11 cellular contexts compared by ENCODE assay signal in genomic region chr11:128890216-128890542, GRCh38. TPM values are rescaled to one million over a fixed set of nuclear protein-coding genes. Genes with fewer than 3 reads are reported as not detected.
DNase-seq lines count a peak whose midpoint lies in the region; ATAC-seq and TF ChIP-seq lines count a peak whose summit lies in the region.
"Had no signal": no experiment of that assay in that cellular context is flagged by ENCODE, and none has a peak within 500 bp of the region (broad histone marks: within the 10 kb centered on the region; RNA-seq: fewer than 3 reads in every experiment).

No MANE protein-coding gene starts in this region.

- peak overlapping the region; percentile 43 for H3K4me3 ChIP-seq in choroid plexus epithelial cell (ENCODE audit: low read depth, low read length)
- H3K4me3 ChIP-seq in mesendoderm (ENCODE audit: low read length): no peak overlapping the region

- H3K79me2 ChIP-seq in mesendoderm (ENCODE audit: control insufficient read depth, insufficient read depth, low read length): no peaks in the 10 kb centered on the region

- H3K27ac ChIP-seq in mesendoderm (ENCODE audit: low read depth, low read length): no peak overlapping the region

- H3K23ac ChIP-seq in mesendoderm (ENCODE audit: low read length): no peak overlapping the region

- no peak overlapping the region for H2BK120ac ChIP-seq in mesendoderm (ENCODE audit: low read depth, low read length)

- H4K8ac ChIP-seq in mesendoderm (ENCODE audit: low read depth, low read length): no peak overlapping the region

- H3K4me3 Mint-ChIP-seq in activated naive CD4-positive, alpha-beta T cell treated with anti-CD3 and anti-CD28 coated beads, Interleukin-2, amount 50 U/mL, for 24 hours: peak overlapping the region; percentile 83
- H3K4me3 Mint-ChIP-seq in type B pancreatic cell: peak overlapping the region; percentile 57

- WGBS in mesendoderm (ENCODE audit: extremely low coverage, insufficient coverage, low lambda C conversion rate): no CpG with 5 or more reads among the region's 9 CpGs

- H3K27me3 Mint-ChIP-seq in activated naive CD4-positive, alpha-beta T cell treated with anti-CD3 and anti-CD28 coated beads, Interleukin-2, amount 50 U/mL, for 24 hours: peaks cover 43% of the 10 kb centered on the region
- peaks cover 54% of the 10 kb centered on the region for H3K27me3 Mint-ChIP-seq in type B pancreatic cell

- H3K4me1 ChIP-seq in mesendoderm (ENCODE audit: control insufficient read depth, low read depth, low read length): peaks cover 2% of the 10 kb centered on the region

- no peak overlapping the region for H3K4ac ChIP-seq in mesendoderm (ENCODE audit: low read depth, low read length)

- TF ChIP-seq CTCF in choroid plexus epithelial cell (conservative IDR thresholded peaks at IDR 0.05; ENCODE audit: low read depth, low read length) (no peak), type B pancreatic cell (conservative IDR thresholded peaks at IDR 0.05) (no peak)

- H3K79me1 ChIP-seq in mesendoderm (ENCODE audit: low read length): no peaks in the 10 kb centered on the region

- H3K9ac ChIP-seq in mesendoderm (ENCODE audit: low read length): peak overlapping the region; percentile 47

- no peaks in the 10 kb centered on the region for H3K9me3 Mint-ChIP-seq in activated naive CD4-positive, alpha-beta T cell treated with anti-CD3 and anti-CD28 coated beads, Interleukin-2, amount 50 U/mL, for 24 hours
- no peaks in the 10 kb centered on the region for H3K9me3 Mint-ChIP-seq in type B pancreatic cell

- H3K4me2 ChIP-seq in mesendoderm (ENCODE audit: low read length): peak overlapping the region; percentile 79

- H3K27me3 ChIP-seq in mesendoderm (ENCODE audit: insufficient read depth, low read length, poor library complexity): peaks cover 13% of the 10 kb centered on the region

- peaks cover 4% of the 10 kb centered on the region for H3K4me1 Mint-ChIP-seq in activated naive CD4-positive, alpha-beta T cell treated with anti-CD3 and anti-CD28 coated beads, Interleukin-2, amount 50 U/mL, for 24 hours
- peaks cover 7% of the 10 kb centered on the region for H3K4me1 Mint-ChIP-seq in type B pancreatic cell (ENCODE audit: unreplicated experiment)

- H3K56ac ChIP-seq in mesendoderm (ENCODE audit: low read length): peak overlapping the region; percentile 61

- no peak overlapping the region for H3K18ac ChIP-seq in mesendoderm (ENCODE audit: low read length)

- H2BK5ac ChIP-seq in mesendoderm (ENCODE audit: low read length): no peak overlapping the region

- H3K36me3 ChIP-seq in mesendoderm (ENCODE audit: control insufficient read depth, insufficient read depth, low read length): no peaks in the 10 kb centered on the region

- no peak for ATAC-seq in HG03196 (IDR thresholded peaks at IDR 0.05; ENCODE audit: unreplicated experiment)

- no peak overlapping the region for H2AK5ac ChIP-seq in mesendoderm (ENCODE audit: low read length)

- no peak overlapping the region for H2BK15ac ChIP-seq in mesendoderm (replicated peaks; ENCODE audit: low read depth)

- no peaks in the 10 kb centered on the region for H3K36me3 Mint-ChIP-seq in activated naive CD4-positive, alpha-beta T cell treated with anti-CD3 and anti-CD28 coated beads, Interleukin-2, amount 50 U/mL, for 24 hours
- H3K36me3 Mint-ChIP-seq in type B pancreatic cell: no peaks in the 10 kb centered on the region

- H3K27ac Mint-ChIP-seq in activated naive CD4-positive, alpha-beta T cell treated with anti-CD3 and anti-CD28 coated beads, Interleukin-2, amount 50 U/mL, for 24 hours: no peak overlapping the region
- no peak overlapping the region for H3K27ac Mint-ChIP-seq in type B pancreatic cell

- DNase-seq in activated naive CD4-positive, alpha-beta T cell treated with anti-CD3 and anti-CD28 coated beads, Interleukin-2, amount 50 U/mL, for 16 hours: no peak
- no peak for DNase-seq in choroid plexus epithelial cell (ENCODE audit: low read depth)
- no peak for DNase-seq in mesendoderm
- no peak for DNase-seq in type B pancreatic cell (ENCODE audit: extremely low spot score, unreplicated experiment)
- DNase-seq in GM19238 (ENCODE audit: insufficient read length, low spot score): no peak
- DNase-seq in NCI-H187 (lab: John Stamatoyannopoulos, UW): no peak
- DNase-seq: activated CD4-positive, CD25-positive, alpha-beta regulatory T cell had no signal

- H4K5ac ChIP-seq in mesendoderm (ENCODE audit: low read length): no peak overlapping the region

RNA-seq across cellular contexts. Expression of gene KCNJ5, which starts 1.0 kb away (rescaled TPM):
- polyA plus RNA-seq in mesendoderm (2013, experiment 1 of 2): 0.11 TPM
- polyA plus RNA-seq in mesendoderm (2013, experiment 2 of 2): 0.13 TPM
- total RNA-seq in type B pancreatic cell (ENCODE audit: low replicate concordance): 0.90 and 1.6 TPM in 2 replicates
- total RNA-seq: HT1080, lung microvascular endothelial cell had no signal

RNA-seq across cellular contexts. Expression of gene KCNJ1, which starts 23.1 kb away (rescaled TPM):
- polyA plus RNA-seq in mesendoderm (2013, experiment 1 of 2): 0.01 TPM
- 0.03 TPM for polyA plus RNA-seq in mesendoderm (2013, experiment 2 of 2)
- 0.27 TPM in 1 of 2 replicates, not detected in the other for total RNA-seq in type B pancreatic cell (ENCODE audit: low replicate concordance)
- total RNA-seq: HT1080 had no signal

RNA-seq across cellular contexts. Expression of gene TP53AIP1, which starts 52.5 kb away (rescaled TPM):
- not detected for polyA plus RNA-seq in mesendoderm (2013, experiment 1 of 2)
- polyA plus RNA-seq in mesendoderm (2013, experiment 2 of 2): 0.03 TPM
- total RNA-seq in type B pancreatic cell (ENCODE audit: low replicate concordance): 0.24 and 0.69 TPM in 2 replicates
- total RNA-seq: HT1080, lung microvascular endothelial cell had no signal
